1 cellular context compared by ENCODE assay signal in the genomic region with DNA sequence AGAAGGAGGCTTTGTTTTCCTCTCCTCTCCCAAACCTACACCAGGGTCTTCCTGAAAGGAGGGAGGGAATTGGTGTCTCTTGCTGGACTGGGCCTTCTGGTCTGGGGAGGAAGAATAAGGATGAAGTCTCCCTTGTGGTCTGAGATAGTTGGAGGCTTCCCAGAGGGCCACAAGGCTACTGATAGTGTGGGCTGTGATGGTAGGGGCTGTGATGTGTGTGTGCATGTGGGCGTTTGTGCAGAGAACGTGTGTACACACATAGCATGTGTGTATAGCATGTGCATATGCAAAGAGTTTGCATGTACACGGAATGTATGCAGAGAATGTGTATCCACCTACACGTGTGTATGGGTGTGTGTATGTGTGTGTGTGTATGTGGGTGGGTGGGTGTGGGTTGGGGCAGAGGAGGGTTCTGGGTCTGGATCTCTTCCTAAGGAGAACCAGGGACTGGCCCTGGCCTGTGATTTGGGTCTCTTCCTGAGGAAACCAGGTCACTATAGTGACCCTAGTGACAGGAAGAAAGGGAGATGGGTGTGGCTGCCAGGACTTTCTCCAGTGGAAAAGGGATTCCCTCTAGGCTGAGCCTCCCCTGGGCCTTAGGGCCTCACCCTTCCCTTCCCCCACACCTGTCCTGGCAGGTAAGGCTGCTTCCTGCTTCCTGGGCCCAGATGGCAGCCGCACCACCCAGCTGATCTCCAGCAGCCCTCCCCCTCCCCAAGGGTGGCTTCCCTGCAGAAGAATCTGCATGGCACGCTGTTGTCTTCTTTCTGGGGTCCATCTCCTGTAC.
A peak's percentile ranks its signal among the peaks of the same experiment; 100 is the strongest.
TF ChIP-seq lines count a peak whose summit lies in the region.

No MANE protein-coding gene starts in this region.

TF ChIP-seq in K562, 482 proteins besides CTCF, POLR2A, EP300 and RAD21 (continued from another document):
- TF ChIP-seq, protein P1, sequence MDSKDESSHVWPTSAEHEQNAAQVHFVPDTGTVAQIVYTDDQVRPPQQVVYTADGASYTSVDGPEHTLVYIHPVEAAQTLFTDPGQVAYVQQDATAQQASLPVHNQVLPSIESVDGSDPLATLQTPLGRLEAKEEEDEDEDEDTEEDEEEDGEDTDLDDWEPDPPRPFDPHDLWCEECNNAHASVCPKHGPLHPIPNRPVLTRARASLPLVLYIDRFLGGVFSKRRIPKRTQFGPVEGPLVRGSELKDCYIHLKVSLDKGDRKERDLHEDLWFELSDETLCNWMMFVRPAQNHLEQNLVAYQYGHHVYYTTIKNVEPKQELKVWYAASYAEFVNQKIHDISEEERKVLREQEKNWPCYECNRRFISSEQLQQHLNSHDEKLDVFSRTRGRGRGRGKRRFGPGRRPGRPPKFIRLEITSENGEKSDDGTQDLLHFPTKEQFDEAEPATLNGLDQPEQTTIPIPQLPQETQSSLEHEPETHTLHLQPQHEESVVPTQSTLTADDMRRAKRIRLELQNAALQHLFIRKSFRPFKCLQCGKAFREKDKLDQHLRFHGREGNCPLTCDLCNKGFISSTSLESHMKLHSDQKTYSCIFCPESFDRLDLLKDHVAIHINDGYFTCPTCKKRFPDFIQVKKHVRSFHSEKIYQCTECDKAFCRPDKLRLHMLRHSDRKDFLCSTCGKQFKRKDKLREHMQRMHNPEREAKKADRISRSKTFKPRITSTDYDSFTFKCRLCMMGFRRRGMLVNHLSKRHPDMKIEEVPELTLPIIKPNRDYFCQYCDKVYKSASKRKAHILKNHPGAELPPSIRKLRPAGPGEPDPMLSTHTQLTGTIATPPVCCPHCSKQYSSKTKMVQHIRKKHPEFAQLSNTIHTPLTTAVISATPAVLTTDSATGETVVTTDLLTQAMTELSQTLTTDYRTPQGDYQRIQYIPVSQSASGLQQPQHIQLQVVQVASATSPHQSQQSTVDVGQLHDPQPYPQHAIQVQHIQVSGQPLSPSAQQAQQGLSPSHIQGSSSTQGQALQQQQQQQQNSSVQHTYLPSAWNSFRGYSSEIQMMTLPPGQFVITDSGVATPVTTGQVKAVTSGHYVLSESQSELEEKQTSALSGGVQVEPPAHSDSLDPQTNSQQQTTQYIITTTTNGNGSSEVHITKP (IDR thresholded peaks at IDR 0.05; ENCODE audit: partially characterized antibody), result peak; percentile 48
- TF ChIP-seq EGR1 (conservative IDR thresholded peaks at IDR 0.05) (peak; percentile 33), POU5F1 (IDR thresholded peaks at IDR 0.05; ENCODE audit: borderline replicate concordance, low read depth, low read length, partially characterized antibody) (peak; percentile 2)
